ENCODE assay signal across 1 cellular context in the genomic region with DNA sequence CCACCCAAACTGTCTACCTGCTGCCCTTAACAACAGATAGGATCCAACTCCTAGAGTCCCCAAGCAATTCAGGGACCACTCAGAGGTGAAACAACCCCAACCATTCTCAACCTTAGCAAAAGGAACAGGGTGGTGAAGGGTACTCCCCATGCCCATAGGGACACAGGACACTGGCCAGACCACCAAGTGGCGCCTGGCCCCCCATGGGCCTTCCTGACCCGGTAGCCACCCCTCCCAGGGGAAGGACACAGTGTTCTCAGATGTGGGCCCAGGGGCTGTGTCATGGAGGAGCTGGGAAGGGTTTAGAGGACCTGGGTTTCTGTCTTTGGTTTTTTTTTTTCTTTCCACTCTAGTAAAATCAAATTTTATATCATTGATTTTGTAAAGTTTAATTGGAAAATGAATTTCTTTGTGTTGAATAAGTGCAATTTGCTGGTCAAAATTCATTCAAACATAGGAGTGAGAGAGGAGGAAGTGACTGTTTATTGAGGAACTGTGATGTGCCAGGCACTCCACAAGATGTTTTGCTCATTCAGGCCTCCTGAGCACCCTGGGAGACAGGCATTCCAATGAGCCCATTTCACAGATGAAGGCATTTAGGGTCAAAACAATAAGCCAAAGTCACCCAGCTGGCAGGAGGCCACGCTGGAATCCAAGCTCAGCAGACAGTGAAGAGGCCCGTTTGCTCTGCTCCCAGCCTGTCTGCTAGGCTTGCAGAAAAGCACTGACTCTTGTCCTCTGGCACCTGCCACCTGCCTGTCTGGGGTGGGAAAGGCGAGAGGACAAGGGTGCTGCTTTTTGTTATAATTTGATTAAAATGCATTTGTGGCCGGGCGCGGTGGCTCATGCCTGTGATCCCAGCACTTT.
TF ChIP-seq lines count a peak whose summit lies in the region.

No MANE protein-coding gene starts in this region.

TF ChIP-seq in GM12878, 131 proteins besides CTCF, POLR2A, EP300 and RAD21:
- TF ChIP-seq, protein P1, sequence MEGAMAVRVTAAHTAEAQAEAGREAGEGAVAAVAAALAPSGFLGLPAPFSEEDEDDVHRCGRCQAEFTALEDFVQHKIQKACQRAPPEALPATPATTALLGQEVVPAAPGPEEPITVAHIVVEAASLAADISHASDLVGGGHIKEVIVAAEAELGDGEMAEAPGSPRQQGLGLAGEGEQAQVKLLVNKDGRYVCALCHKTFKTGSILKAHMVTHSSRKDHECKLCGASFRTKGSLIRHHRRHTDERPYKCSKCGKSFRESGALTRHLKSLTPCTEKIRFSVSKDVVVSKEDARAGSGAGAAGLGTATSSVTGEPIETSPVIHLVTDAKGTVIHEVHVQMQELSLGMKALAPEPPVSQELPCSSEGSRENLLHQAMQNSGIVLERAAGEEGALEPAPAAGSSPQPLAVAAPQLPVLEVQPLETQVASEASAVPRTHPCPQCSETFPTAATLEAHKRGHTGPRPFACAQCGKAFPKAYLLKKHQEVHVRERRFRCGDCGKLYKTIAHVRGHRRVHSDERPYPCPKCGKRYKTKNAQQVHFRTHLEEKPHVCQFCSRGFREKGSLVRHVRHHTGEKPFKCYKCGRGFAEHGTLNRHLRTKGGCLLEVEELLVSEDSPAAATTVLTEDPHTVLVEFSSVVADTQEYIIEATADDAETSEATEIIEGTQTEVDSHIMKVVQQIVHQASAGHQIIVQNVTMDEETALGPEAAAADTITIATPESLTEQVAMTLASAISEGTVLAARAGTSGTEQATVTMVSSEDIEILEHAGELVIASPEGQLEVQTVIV (IDR thresholded peaks at IDR 0.05; ENCODE audit: borderline replicate concordance, partially characterized antibody) = no peak
- TF ChIP-seq SPI1 (IDR thresholded peaks at IDR 0.05; ENCODE audit: borderline replicate concordance, insufficient read depth, low read depth, low read length) = peak; percentile 34; the same call in 1 of the 2 replicates
TF ChIP-seq in GM12878: peak in this region for 1.
